ENCODE assay signal across 7 cellular contexts in genomic region chr18:6521804-6522418, GRCh38.
DNase-seq lines count a peak whose midpoint lies in the region; ATAC-seq and TF ChIP-seq lines count a peak whose summit lies in the region.

No MANE protein-coding gene starts in this region.

- DNase-seq in DMS153 (lab: John Stamatoyannopoulos, UW) (peak; percentile 3), LHCN-M2 (ENCODE audit: low read depth) (peak; percentile 23), left kidney (ENCODE audit: low read depth, low spot score) (peak; percentile 22), HPDE6-E6E7 (ENCODE audit: extremely low spot score) (no peak)
- peak; percentile 49 for DNase-seq in activated CD8-positive, alpha-beta T cell treated with anti-CD3 and anti-CD28 coated beads for 36 hours
- no peak for DNase-seq in activated CD8-positive, alpha-beta memory T cell treated with anti-CD3 and anti-CD28 coated beads for 24 hours

- peak; percentile 52 for TF ChIP-seq CTCF in activated CD8-positive, alpha-beta T cell treated with anti-CD3 and anti-CD28 coated beads for 36 hours (IDR thresholded peaks at IDR 0.05)

- no peak overlapping the region for H3K4me3 Mint-ChIP-seq in activated CD8-positive, alpha-beta T cell treated with anti-CD3 and anti-CD28 coated beads for 36 hours

- peaks cover 4% of the 10 kb centered on the region for H3K27me3 Mint-ChIP-seq in activated CD8-positive, alpha-beta T cell treated with anti-CD3 and anti-CD28 coated beads for 36 hours

- no peaks in the 10 kb centered on the region for H3K4me1 Mint-ChIP-seq in activated CD8-positive, alpha-beta T cell treated with anti-CD3 and anti-CD28 coated beads for 36 hours (ENCODE audit: low read depth)

- H3K27ac Mint-ChIP-seq in activated CD8-positive, alpha-beta T cell treated with anti-CD3 and anti-CD28 coated beads for 36 hours = no peak overlapping the region

- no peaks in the 10 kb centered on the region for H3K36me3 Mint-ChIP-seq in activated CD8-positive, alpha-beta T cell treated with anti-CD3 and anti-CD28 coated beads for 36 hours (ENCODE audit: low read depth)

- intact Hi-C loops in activated CD8-positive, alpha-beta T cell treated with anti-CD3 and anti-CD28 coated beads for 36 hours (cut with micrococcal nuclease) = no loop called here

- H3K9me3 Mint-ChIP-seq in activated CD8-positive, alpha-beta T cell treated with anti-CD3 and anti-CD28 coated beads for 36 hours = peaks cover 4% of the 10 kb centered on the region

- POLR2A ChIA-PET in activated CD8-positive, alpha-beta T cell treated with anti-CD3 and anti-CD28 coated beads for 36 hours (lab: Charles Lee) = no interaction called here

- CTCF ChIA-PET in activated CD8-positive, alpha-beta T cell treated with anti-CD3 and anti-CD28 coated beads for 36 hours (lab: Charles Lee) = interaction anchor here (1.0 to 1.7 kb wide), 5 partner anchors 13 to 643 kb away, joined by 3 to 6 read pairs (median 3); no protein-coding TSS in a partner anchor

- peak; percentile 79 for ATAC-seq in GM18907 (IDR thresholded peaks at IDR 0.05; ENCODE audit: unreplicated experiment)
- ATAC-seq in activated CD8-positive, alpha-beta T cell treated with anti-CD3 and anti-CD28 coated beads for 36 hours = no peak

Comparison
In these comparisons a context has a peak if more than half of its experiments do, and no peak if none do; other contexts are left out.
1. DNase-seq: peak in DMS153 (single experiment), LHCN-M2 (single experiment), activated CD8-positive, alpha-beta T cell treated with anti-CD3 and anti-CD28 coated beads for 36 hours (single experiment) and left kidney (single experiment); none in HPDE6-E6E7 (single experiment) and activated CD8-positive, alpha-beta memory T cell treated with anti-CD3 and anti-CD28 coated beads for 24 hours (single experiment).